In genomic region chr7:64793106-64793755, GRCh38 we compare ENCODE assay signal across 1 cellular context.
TF ChIP-seq lines count a peak whose summit lies in the region.

No MANE protein-coding gene starts in this region.

TF ChIP-seq in IMR-90, 13 proteins besides CTCF, POLR2A, EP300 and RAD21 (continued from another document):
- TF ChIP-seq CHD1 (IDR thresholded peaks at IDR 0.05; ENCODE audit: low read depth, low read length) (no peak), RCOR1 (IDR thresholded peaks at IDR 0.05; ENCODE audit: insufficient replicate concordance, low read length) (no peak), SMC3 (IDR thresholded peaks at IDR 0.05; ENCODE audit: low read depth, low read length) (no peak)
